In genomic region chr18:26546875-26547301, GRCh38 we compare ENCODE assay signal across 1 cellular context.
TF ChIP-seq lines count a peak whose summit lies in the region.

No MANE protein-coding gene starts in this region.

TF ChIP-seq in H1, 55 proteins besides CTCF, POLR2A, EP300 and RAD21 (continued from another document):
- TF ChIP-seq MAFK (IDR thresholded peaks at IDR 0.05; ENCODE audit: low read depth, low read length) (no peak), KDM4A (IDR thresholded peaks at IDR 0.05; ENCODE audit: low read depth, low read length, severe bottlenecking) (no peak), CHD1 (IDR thresholded peaks at IDR 0.05; ENCODE audit: low read depth, low read length) (no peak), SIN3A (conservative IDR thresholded peaks at IDR 0.05 in 1 of 2, IDR thresholded peaks at IDR 0.05 in 1 of 2; ENCODE audit: low read depth in 1 of 2, low read length in 2 of 2) (no peak), KDM5A (IDR thresholded peaks at IDR 0.05; ENCODE audit: low read length) (no peak), ZNF274 (IDR thresholded peaks at IDR 0.05; ENCODE audit: borderline replicate concordance, extremely low read depth, low read length) (no peak), USF2 (IDR thresholded peaks at IDR 0.05; ENCODE audit: low read length) (no peak), ASH2L (IDR thresholded peaks at IDR 0.05; ENCODE audit: low read length) (no peak), RFX5 (IDR thresholded peaks at IDR 0.05; ENCODE audit: borderline replicate concordance, low read depth, low read length) (no peak), SIX5 (IDR thresholded peaks at IDR 0.05; ENCODE audit: low read depth, low read length) (no peak), JUND (IDR thresholded peaks at IDR 0.05; ENCODE audit: low read length) (no peak), GABPA (IDR thresholded peaks at IDR 0.05; ENCODE audit: borderline replicate concordance, insufficient read depth, low read length) (no peak), CHD2 (IDR thresholded peaks at IDR 0.05; ENCODE audit: low read length) (no peak), JUN (IDR thresholded peaks at IDR 0.05; ENCODE audit: low read depth, low read length) (no peak), TAF7 (optimal IDR thresholded peaks at IDR 0.05; ENCODE audit: borderline replicate concordance, low read depth, low read length) (no peak), SIRT6 (IDR thresholded peaks at IDR 0.05; ENCODE audit: low read length) (no peak), BCL11A (IDR thresholded peaks at IDR 0.05; ENCODE audit: low read depth in 2 of 2, low read length in 2 of 2) (no peak)
